ENCODE assay signal across 8 cellular contexts in the genomic region with DNA sequence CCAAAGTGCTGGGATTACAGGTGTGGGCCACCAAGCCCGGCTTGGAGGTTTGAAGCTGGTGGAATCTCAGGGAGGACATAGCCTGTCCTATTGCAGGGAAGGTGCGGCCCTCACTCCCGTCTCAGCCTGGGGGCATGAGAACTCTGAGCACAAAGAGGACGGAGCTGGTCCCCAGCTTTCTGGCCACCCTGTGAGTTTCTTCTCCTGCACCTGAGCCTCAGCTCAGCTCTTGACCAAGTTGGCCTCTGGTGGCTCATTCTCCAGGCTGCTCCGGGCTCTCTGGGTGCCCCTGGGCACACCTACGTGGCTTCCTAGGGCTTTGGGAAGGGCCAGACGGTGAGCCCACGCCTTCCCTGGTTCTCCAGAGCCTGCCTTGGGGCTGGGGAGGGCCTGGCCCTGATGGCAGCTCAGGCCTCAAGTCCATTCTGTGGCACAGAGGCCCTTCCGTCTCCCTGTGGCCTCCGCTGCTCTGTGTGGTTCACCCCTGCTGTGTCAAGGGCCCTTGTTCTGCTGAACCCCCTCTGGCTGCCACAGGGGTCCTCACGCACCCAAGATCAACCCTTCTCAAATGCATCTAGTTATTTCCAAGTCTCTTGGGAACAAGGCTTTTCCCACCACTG. TPM values are rescaled to one million over a fixed set of nuclear protein-coding genes. Genes with fewer than 3 reads are reported as not detected.
A peak's percentile ranks its signal among the peaks of the same experiment; 100 is the strongest.
DNase-seq lines count a peak whose midpoint lies in the region; ATAC-seq and TF ChIP-seq lines count a peak whose summit lies in the region.

No MANE protein-coding gene starts in this region.

- no peak for DNase-seq in DND-41
- no peak for DNase-seq in Karpas-422
- no peak for DNase-seq in body of pancreas
- peak; percentile 15 for DNase-seq in osteoblast (ENCODE audit: insufficient read length, low spot score, missing footprints)
- no peak for DNase-seq in dermis blood vessel endothelial cell
- DNase-seq in H4 (ENCODE audit: low spot score) = no peak
- DNase-seq in uterus = no peak

- H3K9me3 ChIP-seq in DND-41 (ENCODE audit: insufficient read depth, low read length, severe bottlenecking) (no peaks in the 10 kb centered on the region), Karpas-422 (ENCODE audit: low read length) (no peaks in the 10 kb centered on the region), body of pancreas (no peaks in the 10 kb centered on the region), osteoblast (ENCODE audit: low read depth, low read length) (no peaks in the 10 kb centered on the region), uterus (no peaks in the 10 kb centered on the region)

- TF ChIP-seq POLR2A in body of pancreas (IDR thresholded peaks at IDR 0.05) (no peak), uterus (IDR thresholded peaks at IDR 0.05) (no peak)

- TF ChIP-seq CTCF in DND-41 (IDR thresholded peaks at IDR 0.05; ENCODE audit: borderline replicate concordance, extremely low read depth, low read length, poor library complexity, severe bottlenecking) = no peak
- TF ChIP-seq CTCF in body of pancreas (IDR thresholded peaks at IDR 0.05) = no peak
- TF ChIP-seq CTCF in osteoblast (IDR thresholded peaks at IDR 0.05; ENCODE audit: extremely low read depth, low read depth, low read length) = no peak
- TF ChIP-seq CTCF in uterus (IDR thresholded peaks at IDR 0.05) = no peak

- intact Hi-C loops in body of pancreas (cut with DNase I) (no loop called here), uterus (cut with DNase I; ENCODE audit: low total_unique reads) (no loop called here)

- H3K9ac ChIP-seq in DND-41 (ENCODE audit: low read depth, low read length) (peak overlapping the region; percentile 68), Karpas-422 (ENCODE audit: low read length) (peak overlapping the region; percentile 85)

- no peak overlapping the region for H2AFZ ChIP-seq in DND-41 (ENCODE audit: low read depth, low read length)
- H2AFZ ChIP-seq in Karpas-422 (ENCODE audit: low read length) = no peak overlapping the region
- no peak overlapping the region for H2AFZ ChIP-seq in osteoblast (ENCODE audit: low read length)

- no peak for ATAC-seq in DND-41 (ENCODE audit: insufficient read depth, low read depth)
- ATAC-seq in body of pancreas = no peak
- ATAC-seq in HG02840 (IDR thresholded peaks at IDR 0.05; ENCODE audit: low FRiP score, unreplicated experiment) = no peak

- 96 to 98% methylated on average over 5 to 11 of the region's 11 CpGs for WGBS in body of pancreas, 2 donors

- H3K27me3 ChIP-seq in DND-41 (ENCODE audit: insufficient read depth, low read length, poor library complexity) (no peaks in the 10 kb centered on the region), Karpas-422 (ENCODE audit: low read length) (no peaks in the 10 kb centered on the region), body of pancreas (no peaks in the 10 kb centered on the region), osteoblast (ENCODE audit: insufficient read depth, low read length) (no peaks in the 10 kb centered on the region), uterus (no peaks in the 10 kb centered on the region)

- H3K4me2 ChIP-seq in DND-41 (ENCODE audit: insufficient read depth, low read length) = peak overlapping the region; percentile 82
- peak overlapping the region; percentile 81 for H3K4me2 ChIP-seq in Karpas-422 (ENCODE audit: low read depth, low read length, poor library complexity, severe bottlenecking)
- no peak overlapping the region for H3K4me2 ChIP-seq in osteoblast (ENCODE audit: insufficient read depth, low read length)

- peak overlapping the region in 1 of 2 experiments; percentile 61; a peak in 1 of 4 replicates for H3K4me3 ChIP-seq in DND-41 (ENCODE audit: low read depth in 1 of 2, low read length in 2 of 2)
- H3K4me3 ChIP-seq in Karpas-422 (ENCODE audit: low read length) = peak overlapping the region; percentile 71
- no peak overlapping the region for H3K4me3 ChIP-seq in body of pancreas
- H3K4me3 ChIP-seq in osteoblast (ENCODE audit: insufficient read depth, low read length) = no peak overlapping the region
- H3K4me3 ChIP-seq in uterus = no peak overlapping the region

- 0 out of 2 replicates have a peak, but pooled peaks cover 3% of the 10 kb centered on the region for H4K20me1 ChIP-seq in DND-41 (ENCODE audit: insufficient read depth, low read length)
- H4K20me1 ChIP-seq in Karpas-422 (ENCODE audit: insufficient read depth, low read depth, low read length) = no peaks in the 10 kb centered on the region
- H4K20me1 ChIP-seq in osteoblast (ENCODE audit: insufficient read depth, low read length) = no peaks in the 10 kb centered on the region

- H3K4me1 ChIP-seq in DND-41 (ENCODE audit: insufficient read depth, low read length) (peaks cover 39% of the 10 kb centered on the region), Karpas-422 (ENCODE audit: low read length) (peaks cover 44% of the 10 kb centered on the region), body of pancreas (peaks cover 66% of the 10 kb centered on the region), osteoblast (ENCODE audit: insufficient read depth, low read length) (no peaks in the 10 kb centered on the region), uterus (peaks cover 0 to 13% of the 10 kb centered on the region in 2 donors)

- peak overlapping the region; percentile 89 for H3K27ac ChIP-seq in DND-41 (ENCODE audit: low read length)
- H3K27ac ChIP-seq in Karpas-422 (ENCODE audit: low read length) = peak overlapping the region; percentile 83; the same call in 1 of the 2 replicates
- peak overlapping the region in 3 of 4 donors; percentile 42 to 77 (median 77) for H3K27ac ChIP-seq in body of pancreas
- no peak overlapping the region for H3K27ac ChIP-seq in osteoblast (ENCODE audit: low read depth, low read length)
- peak overlapping the region in 1 of 2 donors; percentile 73 for H3K27ac ChIP-seq in uterus

- H3K9me2 ChIP-seq in Karpas-422 (replicated peaks; ENCODE audit: insufficient read depth, low read length) = no peaks in the 10 kb centered on the region

- H3K79me2 ChIP-seq in DND-41 (ENCODE audit: insufficient read depth, low read length) (peaks cover 13% of the 10 kb centered on the region), Karpas-422 (ENCODE audit: low read length) (0 out of 2 replicates have a peak, but pooled peaks cover under 1% of the 10 kb centered on the region), osteoblast (ENCODE audit: insufficient read depth, low read length) (no peaks in the 10 kb centered on the region)

- peaks cover 12% of the 10 kb centered on the region; the same call in 1 of the 2 replicates for H3K36me3 ChIP-seq in DND-41 (ENCODE audit: insufficient read depth, low read length)
- H3K36me3 ChIP-seq in Karpas-422 (ENCODE audit: insufficient read depth, low read length) = no peaks in the 10 kb centered on the region
- no peaks in the 10 kb centered on the region for H3K36me3 ChIP-seq in body of pancreas (replicated peaks in 1 of 2; ENCODE audit: insufficient read depth in 1 of 2, low read depth in 2 of 2)
- H3K36me3 ChIP-seq in osteoblast (ENCODE audit: insufficient read depth, low read length) = no peaks in the 10 kb centered on the region
- H3K36me3 ChIP-seq in uterus = no peaks in the 10 kb centered on the region

RNA-seq across cellular contexts. Expression of gene FASN, which starts 6.9 kb away (rescaled TPM):
- 94.1 and 197 TPM in 2 replicates for total RNA-seq in Karpas-422 (2014; rRNA removed; shearing (Covaris generic); ENCODE audit: low replicate concordance)
- total RNA-seq in body of pancreas (100 to 1,000 TPM in 1 of 2 donors, 10 to 100 TPM in 1; 16.3 to 388 TPM), osteoblast (120 and 142 TPM in 2 replicates), dermis blood vessel endothelial cell (51.1 and 216 TPM in 2 replicates), uterus (10 to 100 TPM in 2 of 4 donors, 1 to 10 TPM in 2; 5.3 to 59.4 (median 23.4) TPM)
- total RNA-seq in H4 (2014; rRNA removed; shearing (Covaris generic)) = 36.7 and 48.7 TPM in 2 replicates

RNA-seq across cellular contexts. Expression of gene DUS1L, which starts 39.3 kb away (rescaled TPM):
- total RNA-seq in Karpas-422 (2014; rRNA removed; shearing (Covaris generic); ENCODE audit: low replicate concordance) = 89.6 and 187 TPM in 2 replicates
- total RNA-seq in body of pancreas = 100 to 1,000 TPM in 1 of 2 donors, 10 to 100 TPM in 1; 76.0 to 128 TPM
- 43.8 and 43.9 TPM in 2 replicates for total RNA-seq in osteoblast
- 72.5 and 72.7 TPM in 2 replicates for total RNA-seq in dermis blood vessel endothelial cell
- total RNA-seq in H4 (2014; rRNA removed; shearing (Covaris generic)) = 44.9 and 64.5 TPM in 2 replicates
- total RNA-seq in uterus = 10 to 100 TPM; 30.2 to 70.6 (median 46.5) TPM

RNA-seq across cellular contexts. Expression of gene GPS1, which starts 53.2 kb away (rescaled TPM):
- 57.1 and 110 TPM in 2 replicates for total RNA-seq in Karpas-422 (2014; rRNA removed; shearing (Covaris generic); ENCODE audit: low replicate concordance)
- total RNA-seq in body of pancreas (10 to 100 TPM; 63.0 to 86.4 TPM), osteoblast (90.2 and 93.7 TPM in 2 replicates), dermis blood vessel endothelial cell (84.2 and 112 TPM in 2 replicates), uterus (100 to 1,000 TPM in 1 of 4 donors, 10 to 100 TPM in 3; 76.0 to 326 (median 85.6) TPM)
- total RNA-seq in H4 (2014; rRNA removed; shearing (Covaris generic)) = 108 TPM in 2 replicates

RNA-seq across cellular contexts. Expression of gene RFNG, which starts 53.3 kb away (rescaled TPM):
- 16.5 and 26.8 TPM in 2 replicates for total RNA-seq in Karpas-422 (2014; rRNA removed; shearing (Covaris generic); ENCODE audit: low replicate concordance)
- total RNA-seq in body of pancreas (10 to 100 TPM; 37.9 to 43.1 TPM), osteoblast (46.3 and 52.7 TPM in 2 replicates), dermis blood vessel endothelial cell (22.6 and 34.9 TPM in 2 replicates), uterus (10 to 100 TPM; 11.8 to 33.7 (median 23.3) TPM)
- total RNA-seq in H4 (2014; rRNA removed; shearing (Covaris generic)) = 9.1 and 9.9 TPM in 2 replicates
